In the genomic region with DNA sequence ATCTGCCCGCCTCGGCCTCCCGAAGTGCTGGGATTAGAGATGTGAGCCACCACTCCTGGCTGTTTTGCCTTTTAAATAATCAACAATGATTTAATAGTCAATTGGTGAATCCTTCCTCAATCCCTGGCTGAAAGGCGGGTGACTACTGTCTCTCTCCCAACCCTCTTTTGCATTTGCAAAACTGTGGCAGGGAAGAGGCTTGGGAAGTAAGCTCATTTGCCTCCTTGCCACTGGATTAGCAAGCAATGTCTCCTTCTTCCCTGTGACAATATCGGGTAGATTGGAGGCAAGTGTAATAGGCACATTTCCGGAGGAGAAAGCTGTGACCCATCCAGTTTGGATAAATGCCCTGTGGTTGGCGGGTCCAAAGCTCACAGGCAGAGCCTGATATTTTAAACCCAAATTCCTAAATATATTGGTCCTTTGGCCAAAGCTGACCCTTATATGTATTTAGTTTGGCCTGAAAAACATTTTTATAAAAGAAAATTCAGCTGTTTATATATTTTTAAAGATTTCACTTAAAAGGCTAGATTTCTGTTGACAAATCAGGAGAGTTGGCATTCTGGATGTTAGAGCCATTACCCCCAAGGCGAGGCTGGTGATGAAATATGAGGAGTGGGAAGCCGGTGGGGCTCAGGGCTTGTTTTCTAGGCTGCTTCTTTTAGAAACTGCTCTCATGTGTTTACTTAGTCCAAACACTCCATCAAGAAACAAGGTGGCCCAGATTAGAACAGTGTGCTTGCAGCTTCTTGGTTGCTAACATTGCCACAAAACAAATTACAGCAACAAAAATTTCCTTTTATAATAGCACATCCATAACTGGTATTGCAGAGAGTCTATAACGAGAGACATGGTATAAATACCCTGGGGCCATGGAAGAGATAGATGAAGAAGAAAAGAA, we compare ENCODE assay signal across 24 cellular contexts.
DNase-seq lines count a peak whose midpoint lies in the region; ATAC-seq, FAIRE-seq and TF ChIP-seq lines count a peak whose summit lies in the region.
"Had no signal": no experiment of that assay in that cellular context is flagged by ENCODE, and none has a peak within 500 bp of the region (broad histone marks: within the 10 kb centered on the region; RNA-seq: fewer than 3 reads in every experiment).

No MANE protein-coding gene starts in this region.

- no peaks in the 10 kb centered on the region; a peak in 2 of 7 replicates for H3K36me3 Mint-ChIP-seq in H9 (ENCODE audit: insufficient read depth in 1 of 3, low read depth in 3 of 3)
- H3K36me3 Mint-ChIP-seq: CD4-positive, alpha-beta memory T cell; mesothelial cell of epicardium had no signal

- H2AK5ac ChIP-seq in H9 (ENCODE audit: insufficient read length, low read length) = no peak overlapping the region

- no peak overlapping the region for H3K4me2 ChIP-seq in H9 (ENCODE audit: insufficient read depth, insufficient read length, low read length)
- H3K4me2 ChIP-seq in osteoblast (ENCODE audit: insufficient read depth, low read length) = peak overlapping the region; percentile 39

- no peak overlapping the region for H3K23ac ChIP-seq in H9 (ENCODE audit: insufficient read length, low read depth, low read length)

- H3K4me3 Mint-ChIP-seq in H9 = no peak overlapping the region
- H3K4me3 Mint-ChIP-seq: CD4-positive, alpha-beta memory T cell; mesothelial cell of epicardium; nephron; T-helper 2 cell treated with Interferon-gamma antibody and Interleukin-4, amounts not matched to agents 5 μg/mL and 100 μg/mL, for 36 hours had no signal

- no peak for FAIRE-seq in GM12891 (lab: Jason Lieb, UNC)
- FAIRE-seq: GM12892 had no signal

- no peak overlapping the region for H4K5ac ChIP-seq in H9 (ENCODE audit: insufficient read length, low read depth, low read length)

- no CpG with 5 or more reads among the region's 10 CpGs for WGBS in H9 (ENCODE audit: extremely low coverage, insufficient read length, low lambda C conversion rate)

- H3K27me3 ChIP-seq in H9 (ENCODE audit: insufficient read depth, low read length) (no peaks in the 10 kb centered on the region), adipocyte (replicated peaks; ENCODE audit: control insufficient read depth, insufficient read depth, low read length) (no peaks in the 10 kb centered on the region), osteoblast (ENCODE audit: insufficient read depth, low read length) (no peaks in the 10 kb centered on the region)

- H2BK120ac ChIP-seq in H9 (ENCODE audit: low read depth, low read length, poor library complexity, severe bottlenecking) = no peak overlapping the region

- H3K79me2 ChIP-seq in H9 (ENCODE audit: insufficient read depth, low read length) (no peaks in the 10 kb centered on the region), osteoblast (ENCODE audit: insufficient read depth, low read length) (no peaks in the 10 kb centered on the region)

- H3K27me3 Mint-ChIP-seq in H9 (ENCODE audit: low read depth) = no peaks in the 10 kb centered on the region
- H3K27me3 Mint-ChIP-seq: CD4-positive, alpha-beta memory T cell had no signal

- H3K18ac ChIP-seq in H9 (ENCODE audit: insufficient read length, low read depth, low read length) = no peak overlapping the region

- H2BK20ac ChIP-seq in H9 (ENCODE audit: low read depth, low read length, poor library complexity, severe bottlenecking) = no peak overlapping the region

- H3K56ac ChIP-seq in H9 (ENCODE audit: insufficient read length, low read depth, low read length) = no peak overlapping the region

- H3K4me3 ChIP-seq in adipocyte (ENCODE audit: low read length) (no peak overlapping the region), osteoblast (ENCODE audit: insufficient read depth, low read length) (no peak overlapping the region)

- no peaks in the 10 kb centered on the region for H3K79me1 ChIP-seq in H9 (ENCODE audit: insufficient read depth, low read depth, low read length, poor library complexity, severe bottlenecking)

- H2AFZ ChIP-seq in H9 (ENCODE audit: low read length) = no peak overlapping the region
- H2AFZ ChIP-seq in osteoblast (ENCODE audit: low read length) = peak overlapping the region; percentile 62

- H2BK15ac ChIP-seq in H9 (ENCODE audit: low read depth, low read length) = no peak overlapping the region

- H2BK12ac ChIP-seq in H9 (ENCODE audit: insufficient read length, low read depth, low read length) = no peak overlapping the region

- H3K4ac ChIP-seq in H9 (ENCODE audit: low read depth, low read length) = no peak overlapping the region

- H3K9ac ChIP-seq in H9 (ENCODE audit: extremely low read depth, insufficient read length, low read length) = no peak overlapping the region
- no peak overlapping the region for H3K9ac ChIP-seq in adipocyte (ENCODE audit: low read length)

- H3T11ph ChIP-seq in H9 (ENCODE audit: low read length) = no peak overlapping the region

- DNase-seq in H9 = no peak
- DNase-seq in NCI-H146 treated with DMSO at 0.1 percent for 48 hours (lab: John Stamatoyannopoulos, UW; ENCODE audit: unreplicated experiment) = peak; percentile 75
- peak; percentile 14 for DNase-seq in adipocyte (ENCODE audit: low read depth)
- no peak for DNase-seq in osteoblast (ENCODE audit: insufficient read length, low spot score, missing footprints)
- no peak for DNase-seq in NOMO-1 (lab: John Stamatoyannopoulos, UW; ENCODE audit: unreplicated experiment in 2 of 2)
- no peak for DNase-seq in GM12891 (ENCODE audit: insufficient read length, low spot score)
- DNase-seq: activated naive CD4-positive, alpha-beta T cell treated with anti-CD3 and anti-CD28 coated beads, Interleukin-2, amount 50 U/mL, for 16 hours; activated T-cell treated with anti-CD3 and anti-CD28 coated beads, Interleukin-2, amount 50 U/mL, for 48 hours; CD4-positive, alpha-beta memory T cell; effector CD8-positive, alpha-beta T cell; GOT3; NCI-H2171 treated with DMSO at 0.1 percent for 48 hours; NK-92 treated with Interleukin-12 subunit alpha and Interleukin-12 subunit beta, amount 100 ng/mL, for 24 hours; posterior cingulate gyrus; RPMI8226 had no signal

- H3K4me1 ChIP-seq in H9 (ENCODE audit: insufficient read depth, low read length) = peaks cover 6% of the 10 kb centered on the region; the same call in 1 of the 2 replicates
- no peaks in the 10 kb centered on the region for H3K4me1 ChIP-seq in adipocyte (ENCODE audit: control insufficient read depth, insufficient read depth, low read length)
- H3K4me1 ChIP-seq in osteoblast (ENCODE audit: insufficient read depth, low read length) = no peaks in the 10 kb centered on the region

- H3K27ac ChIP-seq in H9 (ENCODE audit: insufficient read length, low read depth, low read length) (no peak overlapping the region), osteoblast (ENCODE audit: low read depth, low read length) (no peak overlapping the region)

- TF ChIP-seq POLR2A in GM12891 (IDR thresholded peaks at IDR 0.05; ENCODE audit: low read depth, low read length) = no peak

- no peak for ATAC-seq in HG02938 (IDR thresholded peaks at IDR 0.05; ENCODE audit: unreplicated experiment)
- ATAC-seq: activated CD4-positive, CD25-positive, alpha-beta regulatory T cell treated with anti-CD3 and anti-CD28 coated beads, Interleukin-2, amount 50 U/mL, for 24 hours; esophagus mucosa; left lobe of liver; SK-N-SH treated with all-trans-retinoic acid at 6 μM for 48 hours had no signal

- H3K14ac ChIP-seq in H9 (ENCODE audit: insufficient read depth, low read length) = no peak overlapping the region

- no peak overlapping the region for H4K8ac ChIP-seq in H9 (replicated peaks; ENCODE audit: insufficient read length, low read depth, low read length)

- H4K91ac ChIP-seq in H9 (ENCODE audit: insufficient read length, low read depth, low read length) = no peak overlapping the region

- no peak overlapping the region for H2BK5ac ChIP-seq in H9 (ENCODE audit: insufficient read length, low read length)

- peaks cover 0 to 3% of the 10 kb centered on the region in 2 experiments; a peak in 1 of 5 replicates for H3K9me3 Mint-ChIP-seq in H9
- H3K9me3 Mint-ChIP-seq: nephron had no signal

- no peak for TF ChIP-seq CTCF in H9 (conservative IDR thresholded peaks at IDR 0.05)
- no peak for TF ChIP-seq CTCF in osteoblast (IDR thresholded peaks at IDR 0.05; ENCODE audit: extremely low read depth, low read depth, low read length)

- H3K36me3 ChIP-seq in adipocyte (ENCODE audit: control insufficient read depth, insufficient read depth, low read length, severe bottlenecking) (no peaks in the 10 kb centered on the region), osteoblast (ENCODE audit: insufficient read depth, low read length) (no peaks in the 10 kb centered on the region)

- H3K27ac Mint-ChIP-seq in H9 = peak overlapping the region in 2 of 3 experiments; percentile 54 to 80; a peak in 3 of 7 replicates
- H3K27ac Mint-ChIP-seq: CD4-positive, alpha-beta memory T cell; mesothelial cell of epicardium; nephron; T-helper 2 cell treated with Interferon-gamma antibody and Interleukin-4, amounts not matched to agents 5 μg/mL and 100 μg/mL, for 36 hours had no signal

- H3K4me1 Mint-ChIP-seq in H9 = peaks cover 36 to 41% of the 10 kb centered on the region in 2 experiments
- H3K4me1 Mint-ChIP-seq: CD4-positive, alpha-beta memory T cell; mesothelial cell of epicardium had no signal

- no peaks in the 10 kb centered on the region for H4K20me1 ChIP-seq in H9 (ENCODE audit: control insufficient read depth, insufficient read depth, insufficient read length)
- H4K20me1 ChIP-seq in osteoblast (ENCODE audit: insufficient read depth, low read length) = no peaks in the 10 kb centered on the region

- H3K9me3 ChIP-seq in H9 (ENCODE audit: control insufficient read depth, low read depth, low read length) = no peaks in the 10 kb centered on the region
- peaks cover 3% of the 10 kb centered on the region for H3K9me3 ChIP-seq in adipocyte (ENCODE audit: control insufficient read depth, low read length)
- H3K9me3 ChIP-seq in osteoblast (ENCODE audit: low read depth, low read length) = no peaks in the 10 kb centered on the region

- H3K23me2 ChIP-seq in H9 (ENCODE audit: insufficient read length, low read depth, low read length, poor library complexity, severe bottlenecking) = no peaks in the 10 kb centered on the region

TF ChIP-seq in GM12891, 5 proteins besides CTCF, POLR2A, EP300 and RAD21:
- TF ChIP-seq POLR2AphosphoS5 (IDR thresholded peaks at IDR 0.05; ENCODE audit: low read depth, low read length) (no peak), TAF1 (IDR thresholded peaks at IDR 0.05; ENCODE audit: low read depth, low read length) (no peak), PAX5 (IDR thresholded peaks at IDR 0.05; ENCODE audit: insufficient read depth, low read length, severe bottlenecking) (no peak), SPI1 (IDR thresholded peaks at IDR 0.05; ENCODE audit: low read depth, low read length) (no peak), POU2F2 (IDR thresholded peaks at IDR 0.05; ENCODE audit: low read depth, low read length) (no peak)

Comparison
In these comparisons a context has a peak if more than half of its experiments do, and no peak if none do; other contexts are left out.
1. DNase-seq: peak in NCI-H146 treated with DMSO at 0.1 percent for 48 hours (single experiment) and adipocyte (single experiment); none in H9 (single experiment), osteoblast (single experiment), NOMO-1 (0 of 2) and GM12891 (single experiment).